Comparison of ENCODE assay signal across 36 cellular contexts in the genomic region with DNA sequence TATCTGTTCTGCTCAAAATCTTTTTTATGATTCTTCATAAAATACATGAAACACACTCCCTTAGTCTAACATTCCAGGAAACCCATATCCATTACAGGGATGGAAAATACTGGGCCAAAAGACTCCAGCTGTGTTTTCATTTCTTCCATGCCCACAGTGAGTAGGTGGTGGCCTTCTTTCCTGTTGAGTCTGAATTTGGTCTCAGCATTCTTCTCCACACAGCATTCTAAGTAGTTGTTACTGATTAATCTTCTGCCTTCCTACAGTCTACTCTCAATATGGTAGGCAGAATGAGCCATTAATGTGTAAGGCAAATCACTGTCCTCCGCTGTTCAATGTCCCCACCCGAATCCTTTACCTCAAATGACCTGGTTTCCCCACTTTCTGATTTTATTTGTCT.
"Had no signal": no experiment of that assay in that cellular context is flagged by ENCODE, and none has a peak within 500 bp of the region (broad histone marks: within the 10 kb centered on the region; RNA-seq: fewer than 3 reads in every experiment).

No MANE protein-coding gene starts in this region.

- FAIRE-seq: colon, endometrium, frontal cortex, islet of Langerhans, pancreas had no signal

- H3K9me3 Mint-ChIP-seq: activated naive CD4-positive, alpha-beta T cell treated with anti-CD3 and anti-CD28 coated beads for 36 hours; activated naive CD8-positive, alpha-beta T cell treated with anti-CD3 and anti-CD28 coated beads for 36 hours; activated T-helper 1 cell treated with anti-CD3 and anti-CD28 coated beads, Interleukin-12 subunit alpha, Interleukin-12 subunit beta, Interleukin-2, Interleukin-4 antibody, amounts not matched to agents 30 ng/mL and 10 ng/mL and 1 ng/mL, durations not matched to agents 14 hours and 24 hours and 36 hours; nephron progenitor cell; type B pancreatic cell had no signal

- H3K9me3 ChIP-seq: breast epithelium, esophagus squamous epithelium, left ventricle myocardium inferior, mucosa of descending colon, neutrophil, pancreas, prostate gland, sigmoid colon, thoracic aorta, uterus had no signal

- DNase-seq: activated CD4-positive, alpha-beta T cell treated with anti-CD3 and anti-CD28 coated beads for 48 hours; activated CD4-positive, alpha-beta T cell treated with anti-CD3 and anti-CD28 coated beads, Interleukin-2, amount 50 U/mL, for 48 hours; activated CD8-positive, alpha-beta memory T cell treated with anti-CD3 and anti-CD28 coated beads for 24 hours; activated effector memory CD4-positive, alpha-beta T cell treated with anti-CD3 and anti-CD28 coated beads, Interleukin-2, amount 50 U/mL, for 16 hours; activated naive CD4-positive, alpha-beta T cell treated with anti-CD3 and anti-CD28 coated beads for 36 hours; activated naive CD8-positive, alpha-beta T cell treated with anti-CD3 and anti-CD28 coated beads for 36 hours; activated T-cell treated with anti-CD3 and anti-CD28 coated beads, Interleukin-2, amount 50 U/mL, for 1 hour; central memory CD4-positive, alpha-beta T cell; effector CD8-positive, alpha-beta T cell; esophagus squamous epithelium; glutamatergic neuron; left ventricle myocardium inferior; mucosa of descending colon; naive B cell; nephron progenitor cell; pancreas; sigmoid colon; stimulated activated CD4-positive, alpha-beta T cell treated with anti-CD3 and anti-CD28 coated beads, Interleukin-15, amount 100 ng/mL, for 24 hours; stimulated activated naive CD8-positive, alpha-beta T cell treated with anti-CD3 and anti-CD28 coated beads, Interleukin-15, Interleukin-2, amounts not matched to agents 100 U/mL and 50 U/mL, for 24 hours; T-helper 17 cell; T1000; uterus had no signal

- H3K4me1 ChIP-seq: breast epithelium, esophagus squamous epithelium, left ventricle myocardium inferior, pancreas, prostate gland, sigmoid colon, uterus had no signal

- H3K4me3 ChIP-seq: breast epithelium, esophagus squamous epithelium, left ventricle myocardium inferior, lung, mucosa of descending colon, pancreas, prostate gland, sigmoid colon, thoracic aorta, uterus had no signal

- ATAC-seq: activated CD4-positive, CD25-positive, alpha-beta regulatory T cell treated with anti-CD3 and anti-CD28 coated beads, Interleukin-2, amount 50 U/mL, for 24 hours; mucosa of descending colon; pancreas; stimulated activated naive CD8-positive, alpha-beta T cell treated with anti-CD3 and anti-CD28 coated beads, Interleukin-15, Interleukin-2, amounts not matched to agents 100 U/mL and 50 U/mL, for 24 hours; T-helper 17 cell had no signal

- H3K27ac Mint-ChIP-seq: activated naive CD4-positive, alpha-beta T cell treated with anti-CD3 and anti-CD28 coated beads for 36 hours; activated naive CD8-positive, alpha-beta T cell treated with anti-CD3 and anti-CD28 coated beads for 36 hours; activated T-helper 1 cell treated with anti-CD3 and anti-CD28 coated beads, Interleukin-12 subunit alpha, Interleukin-12 subunit beta, Interleukin-2, Interleukin-4 antibody, amounts not matched to agents 30 ng/mL and 10 ng/mL and 1 ng/mL, durations not matched to agents 14 hours and 24 hours and 36 hours; nephron progenitor cell; T-helper 17 cell; type B pancreatic cell had no signal

- H3K4me1 Mint-ChIP-seq: naive B cell, nephron progenitor cell, T-helper 17 cell had no signal

- H3K36me3 Mint-ChIP-seq: activated naive CD8-positive, alpha-beta T cell treated with anti-CD3 and anti-CD28 coated beads for 36 hours; naive B cell; type B pancreatic cell had no signal

- H3K27me3 Mint-ChIP-seq: type B pancreatic cell had no signal

- H3K27ac ChIP-seq: breast epithelium, epithelial cell of prostate, esophagus squamous epithelium, left ventricle myocardium inferior, neutrophil, pancreas, prostate gland, sigmoid colon, thoracic aorta, uterus, WERI-Rb-1 had no signal

- H3K4me3 Mint-ChIP-seq: activated naive CD4-positive, alpha-beta T cell treated with anti-CD3 and anti-CD28 coated beads for 36 hours; activated naive CD8-positive, alpha-beta T cell treated with anti-CD3 and anti-CD28 coated beads for 36 hours; activated T-helper 1 cell treated with anti-CD3 and anti-CD28 coated beads, Interleukin-12 subunit alpha, Interleukin-12 subunit beta, Interleukin-2, Interleukin-4 antibody, amounts not matched to agents 30 ng/mL and 10 ng/mL and 1 ng/mL, durations not matched to agents 14 hours and 24 hours and 36 hours; naive B cell; nephron progenitor cell; T-helper 17 cell; type B pancreatic cell had no signal

- H3K36me3 ChIP-seq: breast epithelium, esophagus squamous epithelium, left ventricle myocardium inferior, neutrophil, pancreas, prostate gland, sigmoid colon, thoracic aorta, uterus, WERI-Rb-1 had no signal

- H3K27me3 ChIP-seq: esophagus squamous epithelium, neutrophil, sigmoid colon, uterus had no signal
